ENCODE assay signal across 17 cellular contexts in the genomic region with DNA sequence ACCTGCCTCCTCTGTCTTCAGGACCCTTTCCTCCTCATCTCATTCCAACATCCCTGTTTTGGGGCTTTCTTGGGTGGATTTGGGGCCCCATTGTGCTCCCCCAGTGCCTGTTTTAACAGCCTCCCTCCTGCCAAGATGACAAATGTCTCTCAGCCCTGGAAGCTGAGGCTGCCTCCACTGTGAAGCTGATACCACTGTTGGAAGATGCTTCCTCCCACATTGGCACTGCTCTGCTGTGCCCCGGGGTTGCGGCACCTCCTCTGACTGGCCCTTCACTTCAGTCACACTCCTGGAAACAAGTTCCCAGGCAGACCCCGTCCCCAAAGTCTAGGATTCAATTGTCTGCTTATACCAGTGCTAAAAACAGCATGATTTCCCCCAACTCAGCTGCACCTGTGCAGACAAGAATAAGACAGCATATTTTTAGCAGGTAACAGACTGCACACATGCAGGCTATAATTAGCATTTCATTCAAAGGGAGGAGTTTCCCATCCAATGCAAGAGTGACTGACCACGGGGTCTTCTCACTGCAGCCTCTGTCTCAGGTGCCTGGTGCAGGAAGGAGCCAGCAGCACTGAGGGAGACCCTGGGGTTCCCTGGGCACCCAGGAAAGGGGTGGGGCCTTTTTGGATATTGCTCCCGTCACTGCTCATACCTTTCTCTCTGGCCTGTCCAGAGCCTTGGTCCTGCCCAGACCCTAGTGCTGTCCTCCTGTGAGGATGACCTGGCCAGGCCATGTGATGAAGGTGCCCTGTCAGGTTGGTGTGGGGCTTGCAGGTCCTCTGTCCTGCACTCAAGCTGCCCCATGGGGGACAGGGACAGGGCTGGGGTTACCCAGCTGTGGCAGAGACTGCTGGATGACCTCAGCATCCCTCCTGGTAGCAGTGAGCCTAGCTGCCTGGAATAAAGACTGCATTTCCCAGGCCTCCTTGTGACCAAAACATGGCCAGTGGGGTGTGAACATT.
"Had no signal": no experiment of that assay in that cellular context is flagged by ENCODE, and none has a peak within 500 bp of the region (broad histone marks: within the 10 kb centered on the region; RNA-seq: fewer than 3 reads in every experiment).

No MANE protein-coding gene starts in this region.

- H3K27ac Mint-ChIP-seq: activated CD8-positive, alpha-beta T cell treated with anti-CD3 and anti-CD28 coated beads, Interleukin-2, amount 10 ng/mL, durations not matched to agents 7 days and 5 days; activated naive CD4-positive, alpha-beta T cell treated with anti-CD3 and anti-CD28 coated beads for 36 hours; activated T-helper 1 cell treated with anti-CD3 and anti-CD28 coated beads, Interleukin-12 subunit alpha, Interleukin-12 subunit beta, Interleukin-2, Interleukin-4 antibody, amounts not matched to agents 30 ng/mL and 10 ng/mL and 1 ng/mL, durations not matched to agents 14 hours and 24 hours and 36 hours; memory B cell; natural killer cell treated with Interleukin-12 subunit alpha and Interleukin-12 subunit beta and Interleukin-15 and Interleukin-18, amount 100 ng/mL, for 72 hours; stimulated activated naive CD8-positive, alpha-beta T cell treated with anti-CD3 and anti-CD28 coated beads, Interleukin-15, Interleukin-2, amounts not matched to agents 100 ng/mL and 50 ng/mL, for 24 hours; T-cell had no signal

- H3K4me3 Mint-ChIP-seq: activated CD8-positive, alpha-beta T cell treated with anti-CD3 and anti-CD28 coated beads, Interleukin-2, amount 10 ng/mL, durations not matched to agents 7 days and 5 days; activated naive CD4-positive, alpha-beta T cell treated with anti-CD3 and anti-CD28 coated beads for 36 hours; activated T-helper 1 cell treated with anti-CD3 and anti-CD28 coated beads, Interleukin-12 subunit alpha, Interleukin-12 subunit beta, Interleukin-2, Interleukin-4 antibody, amounts not matched to agents 30 ng/mL and 10 ng/mL and 1 ng/mL, durations not matched to agents 14 hours and 24 hours and 36 hours; central memory CD8-positive, alpha-beta T cell; memory B cell; natural killer cell treated with Interleukin-12 subunit alpha and Interleukin-12 subunit beta and Interleukin-15 and Interleukin-18, amount 100 ng/mL, for 72 hours; stimulated activated naive CD8-positive, alpha-beta T cell treated with anti-CD3 and anti-CD28 coated beads, Interleukin-15, Interleukin-2, amounts not matched to agents 100 ng/mL and 50 ng/mL, for 24 hours; T-cell had no signal

- DNase-seq: activated CD4-positive, alpha-beta T cell treated with anti-CD3 and anti-CD28 coated beads for 4 hours; activated CD8-positive, alpha-beta T cell treated with anti-CD3 and anti-CD28 coated beads, Interleukin-2, amount 10 ng/mL, durations not matched to agents 7 days and 5 days; activated naive CD4-positive, alpha-beta T cell treated with anti-CD3 and anti-CD28 coated beads for 36 hours; effector memory CD4-positive, alpha-beta T cell; hypothalamus; left lung; occipital lobe; psoas muscle; stimulated activated CD4-positive, alpha-beta T cell treated with anti-CD3 and anti-CD28 coated beads, Interleukin-2, amount 100 ng/mL, for 48 hours; T-cell; testis had no signal

- H3K27me3 ChIP-seq: testis had no signal

- H3K36me3 ChIP-seq: left lung had no signal

- H3K4me1 Mint-ChIP-seq: central memory CD8-positive, alpha-beta T cell; T-cell had no signal

- H3K27ac ChIP-seq: left lung, psoas muscle, testis, VCaP had no signal

- H3K9me3 ChIP-seq: testis had no signal

- H3K4me3 ChIP-seq: left lung, psoas muscle, testis had no signal

- H3K36me3 Mint-ChIP-seq: natural killer cell treated with Interleukin-12 subunit alpha and Interleukin-12 subunit beta and Interleukin-15 and Interleukin-18, amount 100 ng/mL, for 72 hours; T-cell had no signal

- H3K4me1 ChIP-seq: left lung, psoas muscle, testis had no signal

- H3K9me3 Mint-ChIP-seq: activated T-helper 1 cell treated with anti-CD3 and anti-CD28 coated beads, Interleukin-12 subunit alpha, Interleukin-12 subunit beta, Interleukin-2, Interleukin-4 antibody, amounts not matched to agents 30 ng/mL and 10 ng/mL and 1 ng/mL, durations not matched to agents 14 hours and 24 hours and 36 hours; natural killer cell treated with Interleukin-12 subunit alpha and Interleukin-12 subunit beta and Interleukin-15 and Interleukin-18, amount 100 ng/mL, for 72 hours; stimulated activated naive CD8-positive, alpha-beta T cell treated with anti-CD3 and anti-CD28 coated beads, Interleukin-15, Interleukin-2, amounts not matched to agents 100 ng/mL and 50 ng/mL, for 24 hours had no signal

- ATAC-seq: activated CD8-positive, alpha-beta T cell treated with anti-CD3 and anti-CD28 coated beads, Interleukin-2, amount 10 ng/mL, durations not matched to agents 7 days and 5 days; left lung; natural killer cell treated with Interleukin-12 subunit alpha and Interleukin-12 subunit beta and Interleukin-15 and Interleukin-18, amount 100 ng/mL, for 72 hours; psoas muscle; T-cell had no signal
